ENCODE assay signal across 23 cellular contexts in genomic region chr22:28002863-28003565, GRCh38.
A peak's percentile ranks its signal among the peaks of the same experiment; 100 is the strongest.
DNase-seq lines count a peak whose midpoint lies in the region; ATAC-seq and TF ChIP-seq lines count a peak whose summit lies in the region.
"Had no signal": no experiment of that assay in that cellular context is flagged by ENCODE, and none has a peak within 500 bp of the region (broad histone marks: within the 10 kb centered on the region; RNA-seq: fewer than 3 reads in every experiment).

No MANE protein-coding gene starts in this region.

- POLR2A ChIA-PET in PC-9 (lab: Charles Lee; ENCODE audit: unreplicated experiment) = no interaction called here

- peak overlapping the region; percentile 16 for H2AK5ac ChIP-seq in neuronal stem cell (ENCODE audit: low read depth, low read length)

- H2BK12ac ChIP-seq in neuronal stem cell (ENCODE audit: low read length) = no peak overlapping the region

- intact Hi-C loops in PC-9 (cut with micrococcal nuclease; ENCODE audit: unreplicated experiment) = no loop called here

- no peaks in the 10 kb centered on the region for H3K9me2 ChIP-seq in PC-9 (ENCODE audit: insufficient read depth)

- no peak overlapping the region for H2BK15ac ChIP-seq in neuronal stem cell (ENCODE audit: low read length)

- CTCF ChIA-PET in PC-9 (lab: Charles Lee) = no interaction called here

- DNase-seq in HCEC 1CT = peak; percentile 41
- no peak for DNase-seq in PC-9
- peak; percentile 33 for DNase-seq in fibroblast of gingiva (ENCODE audit: low read depth)
- DNase-seq in neuronal stem cell (ENCODE audit: low spot score) = no peak
- DNase-seq in 8988T = no peak
- DNase-seq: activated CD8-positive, alpha-beta T cell treated with anti-CD3 and anti-CD28 coated beads for 36 hours; activated naive CD4-positive, alpha-beta T cell treated with anti-CD3 and anti-CD28 coated beads for 36 hours; Caco-2; effector CD8-positive, alpha-beta T cell; foreskin melanocyte; KBM-7; kidney glomerular epithelial cell; lower lobe of right lung; MG63; natural killer cell; NCI-H1417 treated with DMSO at 0.1 percent for 48 hours; NCI-H2029 treated with DMSO at 0.1 percent for 48 hours; NCI-H524; PC-3; SHP77 treated with DMSO at 0.1 percent for 48 hours had no signal

- H3K27ac ChIP-seq in PC-9 (no peak overlapping the region), neuronal stem cell (replicated peaks; ENCODE audit: low read length) (no peak overlapping the region)
- H3K27ac ChIP-seq: lower lobe of right lung had no signal

- no peaks in the 10 kb centered on the region for H3K27me3 ChIP-seq in PC-9 (ENCODE audit: insufficient read depth, low read depth)
- no peaks in the 10 kb centered on the region for H3K27me3 ChIP-seq in neuronal stem cell (ENCODE audit: control insufficient read depth in 3 of 3, insufficient read depth in 3 of 3, low read depth in 1 of 3, low read length in 3 of 3)
- H3K27me3 ChIP-seq: MG63 had no signal

- H3K4me3 ChIP-seq in PC-9 = no peak overlapping the region
- no peak overlapping the region for H3K4me3 ChIP-seq in neuronal stem cell (ENCODE audit: low read length in 2 of 2)
- H3K4me3 ChIP-seq: lower lobe of right lung, MG63 had no signal

- no peak overlapping the region for H2AFZ ChIP-seq in PC-9
- no peak overlapping the region for H2AFZ ChIP-seq in neuronal stem cell (ENCODE audit: low read length)

- no peaks in the 10 kb centered on the region for H4K20me1 ChIP-seq in PC-9 (ENCODE audit: insufficient read depth)

- ATAC-seq in GM18519 (IDR thresholded peaks at IDR 0.05; ENCODE audit: low FRiP score, unreplicated experiment) = no peak
- ATAC-seq in HG02938 (IDR thresholded peaks at IDR 0.05; ENCODE audit: unreplicated experiment) = no peak
- ATAC-seq: activated CD8-positive, alpha-beta T cell treated with anti-CD3 and anti-CD28 coated beads for 36 hours; natural killer cell; PC-3; stimulated activated memory B cell treated with anti-CD40 and anti-IgM and Interleukin-4, amounts not matched to agents 10 μg/mL and 1 μg/mL and 100 μg/mL, for 72 hours had no signal

- no peaks in the 10 kb centered on the region for H3K9me3 ChIP-seq in PC-9 (ENCODE audit: insufficient read depth, low read depth)
- H3K9me3 ChIP-seq in neuronal stem cell (replicated peaks in 1 of 2; ENCODE audit: control insufficient read depth in 2 of 2, insufficient read depth in 1 of 2, low read depth in 1 of 2, low read length in 2 of 2) = no peaks in the 10 kb centered on the region
- H3K9me3 ChIP-seq: Caco-2, lower lobe of right lung, MG63 had no signal

- peak overlapping the region; percentile 63 for H3K9ac ChIP-seq in neuronal stem cell (ENCODE audit: low read depth, low read length, poor library complexity)

- H2BK5ac ChIP-seq in neuronal stem cell (ENCODE audit: low read length) = peak overlapping the region; percentile 85

- peaks cover 3% of the 10 kb centered on the region for H3K79me1 ChIP-seq in neuronal stem cell (ENCODE audit: low read depth, low read length)

- no peak overlapping the region for H3K4ac ChIP-seq in neuronal stem cell (ENCODE audit: low read length)

- no peaks in the 10 kb centered on the region for H3F3A ChIP-seq in PC-9 (ENCODE audit: insufficient read depth, low read depth)

- no peak overlapping the region for H4K91ac ChIP-seq in neuronal stem cell (ENCODE audit: low read depth, low read length, poor library complexity)

- H3K79me2 ChIP-seq in PC-9 (ENCODE audit: low read depth) = no peaks in the 10 kb centered on the region

- no peak overlapping the region for H3K14ac ChIP-seq in neuronal stem cell (ENCODE audit: low read length)

- WGBS in neuronal stem cell (ENCODE audit: extremely low coverage in 2 of 2, insufficient read length in 2 of 2, insufficient replicate concordance in 1 of 2), 2 donors = no CpG with 5 or more reads among the region's 8 CpGs

- H2BK120ac ChIP-seq in neuronal stem cell (ENCODE audit: low read depth, low read length) = no peak overlapping the region

- H3K23ac ChIP-seq in neuronal stem cell (ENCODE audit: low read depth, low read length, poor library complexity) = peak overlapping the region; percentile 17

- TF ChIP-seq CTCF in PC-9 (conservative IDR thresholded peaks at IDR 0.05) = no peak

- H3K4me2 ChIP-seq in PC-9 (0 out of 2 replicates have a peak overlapping the region, but pooled peaks have one; percentile 7), neuronal stem cell (ENCODE audit: insufficient read depth, low read length, poor library complexity, severe bottlenecking) (no peak overlapping the region)

- no peak overlapping the region for H4K8ac ChIP-seq in neuronal stem cell (ENCODE audit: low read depth, low read length)

- peak overlapping the region; percentile 11 for H3K18ac ChIP-seq in neuronal stem cell (ENCODE audit: low read length)

- no peaks in the 10 kb centered on the region for H3K36me3 ChIP-seq in PC-9 (ENCODE audit: low read depth)
- peaks cover 15 to 77% of the 10 kb centered on the region in 2 donors for H3K36me3 ChIP-seq in neuronal stem cell (replicated peaks in 1 of 2; ENCODE audit: control insufficient read depth in 2 of 2, insufficient read depth in 2 of 2, low read length in 2 of 2)
- H3K36me3 ChIP-seq: MG63 had no signal

- H3K4me1 ChIP-seq in PC-9 (replicated peaks; ENCODE audit: insufficient read depth) (peaks cover 10% of the 10 kb centered on the region), neuronal stem cell (ENCODE audit: control insufficient read depth in 2 of 2, insufficient read depth in 1 of 2, low read depth in 1 of 2, low read length in 2 of 2) (no peaks in the 10 kb centered on the region)
- H3K4me1 ChIP-seq: Caco-2, lower lobe of right lung had no signal

- no TSS peak for BruUV-seq in PC-9 (replicated peaks; lab: Mats Ljungman, UMichigan)

Comparison
In these comparisons a context has a peak if more than half of its experiments do, and no peak if none do; other contexts are left out.
1. DNase-seq: peak in HCEC 1CT (single experiment) and fibroblast of gingiva (single experiment); none in PC-9 (0 of 2), neuronal stem cell (single experiment) and 8988T (single experiment).